In the genomic region with DNA sequence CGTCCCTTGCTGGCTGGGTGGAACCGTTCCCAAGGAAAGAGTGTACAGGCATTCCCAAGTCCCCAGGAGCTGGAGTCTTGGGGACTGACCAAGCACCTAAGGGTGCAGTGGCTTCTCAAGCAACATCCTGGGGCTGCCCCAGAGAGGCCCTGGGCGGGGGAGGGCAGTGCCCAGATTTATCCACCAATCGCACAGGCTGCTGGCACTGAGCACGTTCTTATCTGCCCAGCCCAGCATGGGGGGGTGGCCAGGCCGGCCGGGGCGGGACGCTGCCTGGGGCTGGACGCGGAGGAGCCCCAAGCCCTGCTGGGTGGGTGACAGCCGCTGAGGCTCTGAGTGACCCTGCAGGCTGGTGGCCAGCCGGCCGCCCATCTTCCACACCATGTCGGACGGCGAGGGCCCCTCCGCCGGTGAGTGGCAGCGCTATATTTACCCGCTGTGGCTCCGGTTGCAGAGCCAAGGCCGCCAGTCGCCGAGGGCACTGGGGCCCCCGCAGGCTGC, we compare ENCODE assay signal across 12 cellular contexts. TPM values are rescaled to one million over a fixed set of nuclear protein-coding genes. Genes with fewer than 3 reads are reported as not detected.
DNase-seq lines count a peak whose midpoint lies in the region; ATAC-seq and TF ChIP-seq lines count a peak whose summit lies in the region.
"Had no signal": no experiment of that assay in that cellular context is flagged by ENCODE, and none has a peak within 500 bp of the region (broad histone marks: within the 10 kb centered on the region; RNA-seq: fewer than 3 reads in every experiment).

No MANE protein-coding gene starts in this region.

- H3K9me3 Mint-ChIP-seq in chondrocyte (ENCODE audit: low read depth) = no peaks in the 10 kb centered on the region
- H3K9me3 Mint-ChIP-seq: activated naive CD8-positive, alpha-beta T cell treated with anti-CD3 and anti-CD28 coated beads, Interleukin-2, amount 10 ng/mL, durations not matched to agents 7 days and 5 days; naive B cell; stimulated activated naive CD8-positive, alpha-beta T cell treated with anti-CD3 and anti-CD28 coated beads, Interleukin-15, amount 100 ng/mL, for 72 hours had no signal

- peak; percentile 48 for DNase-seq in DMS53 (lab: John Stamatoyannopoulos, UW)
- DNase-seq in DMS53 treated with DMSO at 0.1 percent for 48 hours (lab: John Stamatoyannopoulos, UW; ENCODE audit: unreplicated experiment) = no peak
- DNase-seq in chondrocyte (ENCODE audit: low spot score) = peak; percentile 87
- peak; percentile 76 to 89 for DNase-seq in tibial artery
- no peak for DNase-seq in inferior parietal cortex (ENCODE audit: extremely low spot score)
- no peak for DNase-seq in NCI-H1105 (lab: John Stamatoyannopoulos, UW)
- DNase-seq: activated naive CD8-positive, alpha-beta T cell treated with anti-CD3 and anti-CD28 coated beads, Interleukin-2, amount 10 ng/mL, durations not matched to agents 7 days and 5 days; naive B cell; stimulated activated naive CD8-positive, alpha-beta T cell treated with anti-CD3 and anti-CD28 coated beads, Interleukin-15, amount 100 ng/mL, for 72 hours had no signal

- H3K4me3 Mint-ChIP-seq in chondrocyte (ENCODE audit: unreplicated experiment) = peak overlapping the region; percentile 45
- H3K4me3 Mint-ChIP-seq: activated naive CD8-positive, alpha-beta T cell treated with anti-CD3 and anti-CD28 coated beads, Interleukin-2, amount 10 ng/mL, durations not matched to agents 7 days and 5 days; stimulated activated naive CD8-positive, alpha-beta T cell treated with anti-CD3 and anti-CD28 coated beads, Interleukin-15, amount 100 ng/mL, for 72 hours had no signal

- H3K27me3 Mint-ChIP-seq in chondrocyte (ENCODE audit: low read depth) = peaks cover 2% of the 10 kb centered on the region

- H3K36me3 ChIP-seq in liver (ENCODE audit: control insufficient read depth in 4 of 4, insufficient read depth in 3 of 4, low read depth in 1 of 4, low read length in 3 of 4) = no peaks in the 10 kb centered on the region
- no peaks in the 10 kb centered on the region for H3K36me3 ChIP-seq in tibial artery

- H3K9ac ChIP-seq in liver (ENCODE audit: low read depth in 1 of 2, low read length in 2 of 2) = no peak overlapping the region

- H3K27ac Mint-ChIP-seq in chondrocyte (ENCODE audit: unreplicated experiment) = no peak overlapping the region
- H3K27ac Mint-ChIP-seq: activated naive CD8-positive, alpha-beta T cell treated with anti-CD3 and anti-CD28 coated beads, Interleukin-2, amount 10 ng/mL, durations not matched to agents 7 days and 5 days; naive B cell; stimulated activated naive CD8-positive, alpha-beta T cell treated with anti-CD3 and anti-CD28 coated beads, Interleukin-15, amount 100 ng/mL, for 72 hours had no signal

- peak overlapping the region in 1 of 3 donors; percentile 44 for H3K4me3 ChIP-seq in liver (ENCODE audit: low read depth in 1 of 3, low read length in 3 of 3)
- peak overlapping the region; percentile 59 to 63 for H3K4me3 ChIP-seq in tibial artery

- H3K9me3 ChIP-seq in liver (ENCODE audit: control insufficient read depth in 4 of 4, low read length in 3 of 4) = no peaks in the 10 kb centered on the region
- H3K9me3 ChIP-seq in tibial artery = no peaks in the 10 kb centered on the region

- 29% methylated on average over 26 of the region's 26 CpGs for WGBS in liver

- ATAC-seq in HG03108 (IDR thresholded peaks at IDR 0.05; ENCODE audit: unreplicated experiment) = no peak
- ATAC-seq: stimulated activated naive CD8-positive, alpha-beta T cell treated with anti-CD3 and anti-CD28 coated beads, Interleukin-15, amount 100 ng/mL, for 72 hours had no signal

- no peaks in the 10 kb centered on the region for H3K36me3 Mint-ChIP-seq in chondrocyte (ENCODE audit: low read depth)
- H3K36me3 Mint-ChIP-seq: activated naive CD8-positive, alpha-beta T cell treated with anti-CD3 and anti-CD28 coated beads, Interleukin-2, amount 10 ng/mL, durations not matched to agents 7 days and 5 days had no signal

- TF ChIP-seq RAD21 in liver (IDR thresholded peaks at IDR 0.05) = no peak

- H3K4me1 Mint-ChIP-seq in chondrocyte (ENCODE audit: low read depth) = peaks cover 8% of the 10 kb centered on the region
- H3K4me1 Mint-ChIP-seq: activated naive CD8-positive, alpha-beta T cell treated with anti-CD3 and anti-CD28 coated beads, Interleukin-2, amount 10 ng/mL, durations not matched to agents 7 days and 5 days had no signal

- TF ChIP-seq CTCF in chondrocyte (IDR thresholded peaks at IDR 0.05) (no peak), liver (IDR thresholded peaks at IDR 0.05; ENCODE audit: low read depth, low read length, missing input control) (no peak), tibial artery (IDR thresholded peaks at IDR 0.05) (no peak)

- H3K27ac ChIP-seq in liver (ENCODE audit: low read depth in 1 of 2, low read length in 2 of 2) (peak overlapping the region in 1 of 2 donors; percentile 24), tibial artery (peak overlapping the region; percentile 53 to 71)

- no peaks in the 10 kb centered on the region for H3K27me3 ChIP-seq in liver (ENCODE audit: control insufficient read depth in 4 of 4, insufficient read depth in 4 of 4, low read length in 3 of 4)
- no peaks in the 10 kb centered on the region for H3K27me3 ChIP-seq in tibial artery

- H3K4me1 ChIP-seq in liver (ENCODE audit: control insufficient read depth in 4 of 4, insufficient read depth in 4 of 4, low read length in 3 of 4) (peaks cover 3 to 27% (median 6%) of the 10 kb centered on the region in 4 donors), tibial artery (peaks cover 0 to 37% (median 23%) of the 10 kb centered on the region in 4 donors)

- intact Hi-C loops in tibial artery (cut with DNase I; ENCODE audit: low total_unique reads) = loop anchor here (5.0 kb wide), 1 partner anchor 55 kb away; a partner anchor contains a TSS

TF ChIP-seq in liver, 16 proteins besides CTCF, POLR2A, EP300 and RAD21:
- TF ChIP-seq, protein P1, sequence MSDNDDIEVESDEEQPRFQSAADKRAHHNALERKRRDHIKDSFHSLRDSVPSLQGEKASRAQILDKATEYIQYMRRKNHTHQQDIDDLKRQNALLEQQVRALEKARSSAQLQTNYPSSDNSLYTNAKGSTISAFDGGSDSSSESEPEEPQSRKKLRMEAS (IDR thresholded peaks at IDR 0.05) = no peak
- TF ChIP-seq NR2F2 (IDR thresholded peaks at IDR 0.05) = peak; percentile 7
- no peak for TF ChIP-seq JUND (IDR thresholded peaks at IDR 0.05)
- TF ChIP-seq YY1 (IDR thresholded peaks at IDR 0.05) = no peak

RNA-seq across cellular contexts. Expression of a gene that starts 53.4 kb away (rescaled TPM):
- total RNA-seq in chondrocyte = 0.72 to 2.8 TPM (median 1.2 TPM) in 3 replicates
- total RNA-seq in liver = under 1 TPM; 0.14 to 0.92 TPM
- polyA plus RNA-seq in liver = under 1 TPM; 0.43 to 0.53 TPM
- total RNA-seq: A673 had no signal

RNA-seq across cellular contexts. Expression of a gene that starts 55.7 kb away (rescaled TPM):
- 36.4 to 61.0 TPM (median 39.6 TPM) in 3 replicates for total RNA-seq in chondrocyte
- total RNA-seq in liver = 10 to 100 TPM in 1 of 2 donors, 1 to 10 TPM in 1; 5.1 to 14.6 TPM
- polyA plus RNA-seq in liver = 1 to 10 TPM; 2.7 to 4.1 TPM

Comparison
In these comparisons a context has a peak if more than half of its experiments do, and no peak if none do; other contexts are left out.
1. DNase-seq: peak in DMS53 (single experiment), chondrocyte (single experiment) and tibial artery (2 of 2); none in DMS53 treated with DMSO at 0.1 percent for 48 hours (single experiment), inferior parietal cortex (single experiment) and NCI-H1105 (single experiment).